In genomic region chr16:58249780-58250478, GRCh38 we compare ENCODE assay signal across 8 cellular contexts. TPM values are rescaled to one million over a fixed set of nuclear protein-coding genes. Genes with fewer than 3 reads are reported as not detected.
DNase-seq lines count a peak whose midpoint lies in the region; ATAC-seq and TF ChIP-seq lines count a peak whose summit lies in the region.

No MANE protein-coding gene starts in this region.

- intact Hi-C loops in testis (cut with DNase I; ENCODE audit: low total_unique reads): no loop called here

- H3K27me3 ChIP-seq in SJCRH30 (peaks cover 8% of the 10 kb centered on the region; the same call in 1 of the 2 replicates), testis (no peaks in the 10 kb centered on the region)

- ATAC-seq in GM21723 (IDR thresholded peaks at IDR 0.05; ENCODE audit: unreplicated experiment) (peak; percentile 78), omental fat pad (ENCODE audit: low FRiP score) (peak; percentile 94)

- TF ChIP-seq CTCF in omental fat pad (IDR thresholded peaks at IDR 0.05): no peak
- TF ChIP-seq CTCF in testis (IDR thresholded peaks at IDR 0.05): no peak

- H3K36me3 ChIP-seq in SJCRH30 (no peaks in the 10 kb centered on the region), testis (ENCODE audit: low read depth, missing control alignments) (no peaks in the 10 kb centered on the region)

- DNase-seq in EH (ENCODE audit: low read depth) (peak; percentile 84), SJCRH30 (peak; percentile 26 to 49), globus pallidus (ENCODE audit: low spot score) (peak; percentile 67), omental fat pad (ENCODE audit: low spot score) (peak; percentile 62), testis (peak; percentile 84)
- DNase-seq in Jurkat, Clone E6-1 (ENCODE audit: low read depth, low spot score): peak; percentile 48
- DNase-seq in activated naive CD4-positive, alpha-beta T cell (lab: John Stamatoyannopoulos, UW): peak; percentile 60 to 83 (median 67)

- peak overlapping the region; percentile 66 for H3K4me3 ChIP-seq in Jurkat, Clone E6-1 (ENCODE audit: low read length)
- H3K4me3 ChIP-seq in SJCRH30: peak overlapping the region; percentile 52
- H3K4me3 ChIP-seq in testis: peak overlapping the region; percentile 80 to 81

- WGBS in testis, 2 donors: 0% methylated on average over 26 to 47 of the region's 47 CpGs

- H3K4me1 ChIP-seq in SJCRH30 (no peaks in the 10 kb centered on the region), testis (no peaks in the 10 kb centered on the region)

- TF ChIP-seq POLR2A in testis (IDR thresholded peaks at IDR 0.05): no peak

- H3K9me3 ChIP-seq in SJCRH30 (replicated peaks): no peaks in the 10 kb centered on the region
- no peaks in the 10 kb centered on the region for H3K9me3 ChIP-seq in testis

- no peak overlapping the region for H3K27ac ChIP-seq in SJCRH30
- H3K27ac ChIP-seq in testis: peak overlapping the region in 1 of 2 donors; percentile 24

RNA-seq across cellular contexts. Expression of gene PRSS54, which starts 44.9 kb away (rescaled TPM):
- polyA plus RNA-seq in Jurkat, Clone E6-1 (2012; ENCODE audit: insufficient read depth, insufficient read length): not detected
- total RNA-seq in SJCRH30 (2014; rRNA removed; shearing (Covaris generic)): not detected in 2 replicates
- total RNA-seq in omental fat pad (not detected), testis (10 to 100 TPM; 17.9 to 31.2 TPM)
- 84.8 TPM for polyA plus RNA-seq in testis (ENCODE audit: insufficient read depth, low read depth, low replicate concordance)

RNA-seq across cellular contexts. Expression of gene CSNK2A2, which starts 52.0 kb away (rescaled TPM):
- 53.7 TPM for polyA plus RNA-seq in Jurkat, Clone E6-1 (2012; ENCODE audit: insufficient read depth, insufficient read length)
- 73.4 and 77.7 TPM in 2 replicates for total RNA-seq in SJCRH30 (2014; rRNA removed; shearing (Covaris generic))
- total RNA-seq in omental fat pad (10 to 100 TPM; 34.4 to 48.8 (median 37.8) TPM), testis (100 to 1,000 TPM; 101 to 119 TPM)
- polyA plus RNA-seq in testis (ENCODE audit: insufficient read depth, low read depth, low replicate concordance): 299 TPM

Comparison
In these comparisons a context has a peak if more than half of its experiments do, and no peak if none do; other contexts are left out.
1. RNA of gene PRSS54, which starts 44.9 kb away (total RNA-seq): 17.9 to 31.2 TPM in testis; not detected in SJCRH30 and not detected in omental fat pad; every median in the first group is over 10 times any median in the second.
2. Peak in every context shown above with its lines, with median percentiles within 50 percentile points of each other: DNase-seq and H3K4me3 ChIP-seq.